ENCODE assay signal across 12 cellular contexts in genomic region chr2:71892896-71893295, GRCh38.
"Had no signal": no experiment of that assay in that cellular context is flagged by ENCODE, and none has a peak within 500 bp of the region (broad histone marks: within the 10 kb centered on the region; RNA-seq: fewer than 3 reads in every experiment).

No MANE protein-coding gene starts in this region.

- DNase-seq: activated CD4-positive, alpha-beta T cell treated with anti-CD3 and anti-CD28 coated beads, Interleukin-2, amount 50 U/mL, for 1 hour; activated naive CD4-positive, alpha-beta T cell treated with anti-CD3 and anti-CD28 coated beads for 36 hours; activated naive CD8-positive, alpha-beta T cell treated with anti-CD3 and anti-CD28 coated beads, Interleukin-2, amount 50 U/mL, for 24 hours; activated T-cell treated with anti-CD3 and anti-CD28 coated beads for 4 hours; aorta; gastrocnemius medialis; naive thymus-derived CD4-positive, alpha-beta T cell; stimulated activated CD4-positive, alpha-beta T cell treated with anti-CD3 and anti-CD28 coated beads, Interleukin-1b, Interleukin-23, amount 100 ng/mL, for 48 hours; T-helper 2 cell had no signal

- H3K27me3 ChIP-seq: breast epithelium, gastrocnemius medialis had no signal

- H3K36me3 Mint-ChIP-seq: naive thymus-derived CD4-positive, alpha-beta T cell had no signal

- H3K4me1 Mint-ChIP-seq: activated naive CD8-positive, alpha-beta T cell treated with anti-CD3 and anti-CD28 coated beads, Interleukin-2, amount 50 U/mL, for 24 hours; naive thymus-derived CD4-positive, alpha-beta T cell had no signal

- H3K9me3 Mint-ChIP-seq: activated naive CD4-positive, alpha-beta T cell treated with anti-CD3 and anti-CD28 coated beads for 36 hours; activated naive CD8-positive, alpha-beta T cell treated with anti-CD3 and anti-CD28 coated beads, Interleukin-2, amount 50 U/mL, for 24 hours; dendritic cell treated with granulocyte-macrophage colony-stimulating factor and Interleukin-4, amounts not matched to agents 40 ng/mL and 50 ng/mL, for 4 days had no signal

- H3K4me1 ChIP-seq: breast epithelium, parathyroid adenoma had no signal

- H3K4me3 ChIP-seq: breast epithelium, gastrocnemius medialis had no signal

- H3K27ac Mint-ChIP-seq: activated naive CD4-positive, alpha-beta T cell treated with anti-CD3 and anti-CD28 coated beads for 36 hours; activated naive CD8-positive, alpha-beta T cell treated with anti-CD3 and anti-CD28 coated beads, Interleukin-2, amount 50 U/mL, for 24 hours; dendritic cell treated with granulocyte-macrophage colony-stimulating factor and Interleukin-4, amounts not matched to agents 40 ng/mL and 50 ng/mL, for 4 days; naive thymus-derived CD4-positive, alpha-beta T cell had no signal

- H3K9me3 ChIP-seq: breast epithelium, gastrocnemius medialis had no signal

- H3K36me3 ChIP-seq: breast epithelium, gastrocnemius medialis had no signal

- ATAC-seq: activated naive CD8-positive, alpha-beta T cell treated with anti-CD3 and anti-CD28 coated beads, Interleukin-2, amount 50 U/mL, for 24 hours; gastrocnemius medialis; naive thymus-derived CD4-positive, alpha-beta T cell had no signal

- H3K27ac ChIP-seq: breast epithelium, gastrocnemius medialis, parathyroid adenoma had no signal

- H3K4me3 Mint-ChIP-seq: activated naive CD4-positive, alpha-beta T cell treated with anti-CD3 and anti-CD28 coated beads for 36 hours; activated naive CD8-positive, alpha-beta T cell treated with anti-CD3 and anti-CD28 coated beads, Interleukin-2, amount 50 U/mL, for 24 hours; dendritic cell treated with granulocyte-macrophage colony-stimulating factor and Interleukin-4, amounts not matched to agents 40 ng/mL and 50 ng/mL, for 4 days; naive thymus-derived CD4-positive, alpha-beta T cell had no signal
